Comparison of ENCODE assay signal across 14 cellular contexts in genomic region chr6:24702720-24703282, GRCh38. TPM values are rescaled to one million over a fixed set of nuclear protein-coding genes. Genes with fewer than 3 reads are reported as not detected.
DNase-seq lines count a peak whose midpoint lies in the region; ATAC-seq lines count a peak whose summit lies in the region.
"Had no signal": no experiment of that assay in that cellular context is flagged by ENCODE, and none has a peak within 500 bp of the region (broad histone marks: within the 10 kb centered on the region; RNA-seq: fewer than 3 reads in every experiment).

No MANE protein-coding gene starts in this region.

- POLR2A ChIA-PET in T-cell (lab: Charles Lee), result interaction anchor here in 1 of 2 donors (0.8 kb wide), 1 partner anchor 13 kb away, joined by 3 read pairs; no protein-coding TSS in a partner anchor

- peak overlapping the region; percentile 24 for H3K27ac Mint-ChIP-seq in stimulated activated naive CD8-positive, alpha-beta T cell treated with anti-CD3 and anti-CD28 coated beads, Interleukin-15, Interleukin-2, amounts not matched to agents 100 ng/mL and 50 ng/mL, for 24 hours
- H3K27ac Mint-ChIP-seq in T-cell, result peak overlapping the region; percentile 23 to 35

- H3K4me1 Mint-ChIP-seq in stimulated activated naive CD8-positive, alpha-beta T cell treated with anti-CD3 and anti-CD28 coated beads, Interleukin-15, Interleukin-2, amounts not matched to agents 100 ng/mL and 50 ng/mL, for 24 hours (ENCODE audit: low read depth), result peaks cover 48% of the 10 kb centered on the region
- H3K4me1 Mint-ChIP-seq in T-cell, result peaks cover 32 to 35% (median 32%) of the 10 kb centered on the region in 3 donors
- H3K4me1 Mint-ChIP-seq: nephron had no signal

- CTCF ChIA-PET in T-cell (lab: Charles Lee), result interaction anchor here in 1 of 2 donors (1.3 kb wide), 1 partner anchor 122 kb away, joined by 4 read pairs; no protein-coding TSS in a partner anchor

- no peaks in the 10 kb centered on the region for H3K27me3 Mint-ChIP-seq in stimulated activated naive CD8-positive, alpha-beta T cell treated with anti-CD3 and anti-CD28 coated beads, Interleukin-15, Interleukin-2, amounts not matched to agents 100 ng/mL and 50 ng/mL, for 24 hours
- H3K27me3 Mint-ChIP-seq in T-cell, result no peaks in the 10 kb centered on the region

- H3K9me3 Mint-ChIP-seq in stimulated activated naive CD8-positive, alpha-beta T cell treated with anti-CD3 and anti-CD28 coated beads, Interleukin-15, Interleukin-2, amounts not matched to agents 100 ng/mL and 50 ng/mL, for 24 hours, result no peaks in the 10 kb centered on the region
- no peaks in the 10 kb centered on the region for H3K9me3 Mint-ChIP-seq in T-cell
- H3K9me3 Mint-ChIP-seq: nephron had no signal

- H3K36me3 Mint-ChIP-seq in stimulated activated naive CD8-positive, alpha-beta T cell treated with anti-CD3 and anti-CD28 coated beads, Interleukin-15, Interleukin-2, amounts not matched to agents 100 ng/mL and 50 ng/mL, for 24 hours (ENCODE audit: low read depth), result peaks cover 55% of the 10 kb centered on the region
- H3K36me3 Mint-ChIP-seq in T-cell, result peaks cover 32% of the 10 kb centered on the region

- DNase-seq in stimulated activated naive CD8-positive, alpha-beta T cell treated with anti-CD3 and anti-CD28 coated beads, Interleukin-15, Interleukin-2, amounts not matched to agents 100 U/mL and 50 U/mL, for 24 hours, result no peak
- no peak for DNase-seq in T-cell
- DNase-seq in left colon, result no peak
- DNase-seq in NCI-H1417 treated with DMSO at 0.1 percent for 48 hours (lab: John Stamatoyannopoulos, UW), result no peak
- no peak for DNase-seq in amygdala (lab: John Stamatoyannopoulos, UW)
- DNase-seq in NCI-H128 (lab: John Stamatoyannopoulos, UW; ENCODE audit: unreplicated experiment), result no peak
- DNase-seq: DMS79 treated with DMSO at 0.1 percent for 48 hours; NCI-H187 treated with DMSO at 0.1 percent for 48 hours; NCI-H446 treated with DMSO at 0.1 percent for 48 hours; SJCRH30; stimulated activated CD4-positive, alpha-beta T cell treated with anti-CD3 and anti-CD28 coated beads, Interleukin-15, amount 100 ng/mL, for 24 hours had no signal

- intact Hi-C loops in left colon (cut with DNase I, micrococcal nuclease), result no loop called here

- H3K4me3 Mint-ChIP-seq in stimulated activated naive CD8-positive, alpha-beta T cell treated with anti-CD3 and anti-CD28 coated beads, Interleukin-15, Interleukin-2, amounts not matched to agents 100 ng/mL and 50 ng/mL, for 24 hours, result no peak overlapping the region
- no peak overlapping the region for H3K4me3 Mint-ChIP-seq in T-cell
- H3K4me3 Mint-ChIP-seq: nephron had no signal

- ATAC-seq in stimulated activated naive CD8-positive, alpha-beta T cell treated with anti-CD3 and anti-CD28 coated beads, Interleukin-15, Interleukin-2, amounts not matched to agents 100 U/mL and 50 U/mL, for 24 hours, result no peak
- peak in 1 of 4 experiments; percentile 7 for ATAC-seq in T-cell (replicated peaks in 1 of 4)
- ATAC-seq in left colon, result peak; percentile 12
- ATAC-seq in HG02610 (IDR thresholded peaks at IDR 0.05; ENCODE audit: unreplicated experiment), result no peak

RNA-seq across cellular contexts. Expression of gene C6orf62, which starts 16.2 kb away (rescaled TPM):
- total RNA-seq in T-cell (100 to 1,000 TPM; 114 to 146 (median 135) TPM), left colon (10 to 100 TPM; 70.0 to 84.9 TPM)

RNA-seq across cellular contexts. Expression of gene ACOT13, which starts 35.9 kb away (rescaled TPM):
- total RNA-seq in T-cell, result 10 to 100 TPM in 2 of 5 donors, 1 to 10 TPM in 3; 4.2 to 10.9 (median 9.5) TPM
- total RNA-seq in left colon, result 10 to 100 TPM; 41.2 to 51.1 TPM

RNA-seq across cellular contexts. Expression of gene TDP2, which starts 36.1 kb away (rescaled TPM):
- total RNA-seq in T-cell (10 to 100 TPM; 45.7 to 56.5 (median 50.8) TPM), left colon (100 to 1,000 TPM; 151 to 362 TPM)

RNA-seq across cellular contexts. Expression of gene KIAA0319, which starts 56.8 kb away (rescaled TPM):
- total RNA-seq in T-cell (under 1 TPM in 3 of 5 donors, not detected in 2; 0.03 to 0.07 (median 0.03) TPM), left colon (under 1 TPM; 0.24 to 0.95 TPM)
- total RNA-seq: SJCRH30 had no signal
